26 cellular contexts compared by ENCODE assay signal in genomic region chr9:6592791-6593190, GRCh38. TPM values are rescaled to one million over a fixed set of nuclear protein-coding genes. Genes with fewer than 3 reads are reported as not detected.
A peak's percentile ranks its signal among the peaks of the same experiment; 100 is the strongest.
DNase-seq lines count a peak whose midpoint lies in the region; ATAC-seq, FAIRE-seq and TF ChIP-seq lines count a peak whose summit lies in the region.
"Had no signal": no experiment of that assay in that cellular context is flagged by ENCODE, and none has a peak within 500 bp of the region (broad histone marks: within the 10 kb centered on the region; RNA-seq: fewer than 3 reads in every experiment).

No MANE protein-coding gene starts in this region.

- H2AFZ ChIP-seq in HepG2 (ENCODE audit: low read length) (no peak overlapping the region), OCI-LY3 (ENCODE audit: low read depth, low read length) (no peak overlapping the region), neural progenitor cell (replicated peaks) (no peak overlapping the region), H9 (ENCODE audit: low read length) (no peak overlapping the region)

- no peak overlapping the region for H3K23ac ChIP-seq in H9 (ENCODE audit: insufficient read length, low read depth, low read length)

- H2BK12ac ChIP-seq in H9 (ENCODE audit: insufficient read length, low read depth, low read length): no peak overlapping the region

- H4K91ac ChIP-seq in H9 (ENCODE audit: insufficient read length, low read depth, low read length): no peak overlapping the region

- DNase-seq in HepG2 (ENCODE audit: low spot score): no peak
- no peak for DNase-seq in right lobe of liver
- DNase-seq in neural progenitor cell (ENCODE audit: low spot score): no peak
- no peak for DNase-seq in H9
- DNase-seq: 8988T; ACHN; BE2C; C1 segment of cervical spinal cord; Calu3; CD4-positive, alpha-beta memory T cell; CD4-positive, CD25-positive, alpha-beta regulatory T cell; CD8-positive, alpha-beta memory T cell; COR-L47; DMS79 treated with DMSO at 0.1 percent for 48 hours; GF-D8 had no signal

- H3K27me3 Mint-ChIP-seq in neural progenitor cell (ENCODE audit: insufficient read depth, low read depth) (no peaks in the 10 kb centered on the region), H9 (ENCODE audit: low read depth) (no peaks in the 10 kb centered on the region)
- H3K27me3 Mint-ChIP-seq: CD4-positive, alpha-beta memory T cell; CD4-positive, CD25-positive, alpha-beta regulatory T cell had no signal

- in situ Hi-C loops in HepG2 (cut with HindIII; ENCODE audit: extremely low pct_ligation_motif_present, low pct_unique_long_range_greater_than_20kb): no loop called here

- H3F3A ChIP-seq in neural progenitor cell (ENCODE audit: low read depth): no peaks in the 10 kb centered on the region

- intact Hi-C loops in HepG2 (cut with micrococcal nuclease; ENCODE audit: unreplicated experiment) (loop anchor here (5.0 kb wide), 1 partner anchor 40 kb away; no protein-coding TSS in a partner anchor), right lobe of liver (cut with DNase I) (no loop called here)

- H3K4me1 Mint-ChIP-seq in neural progenitor cell (no peaks in the 10 kb centered on the region), H9 (no peaks in the 10 kb centered on the region)
- H3K4me1 Mint-ChIP-seq: CD8-positive, alpha-beta memory T cell had no signal

- H3K23me2 ChIP-seq in H9 (ENCODE audit: insufficient read length, low read depth, low read length, poor library complexity, severe bottlenecking): no peaks in the 10 kb centered on the region

- no peaks in the 10 kb centered on the region for H3K9me3 Mint-ChIP-seq in neural progenitor cell
- no peaks in the 10 kb centered on the region for H3K9me3 Mint-ChIP-seq in H9
- H3K9me3 Mint-ChIP-seq: CD14-positive monocyte; CD4-positive, alpha-beta memory T cell; CD4-positive, CD25-positive, alpha-beta regulatory T cell; CD8-positive, alpha-beta memory T cell had no signal

- no peaks in the 10 kb centered on the region for H3K79me1 ChIP-seq in H9 (ENCODE audit: insufficient read depth, low read depth, low read length, poor library complexity, severe bottlenecking)

- TF ChIP-seq POLR2A in HepG2 (IDR thresholded peaks at IDR 0.05; ENCODE audit: insufficient read depth in 1 of 2, low read depth in 2 of 2, low read length in 2 of 2) (no peak), right lobe of liver (IDR thresholded peaks at IDR 0.05) (no peak)

- H3K36me3 ChIP-seq in HepG2 (replicated peaks in 1 of 2; ENCODE audit: control insufficient read depth in 1 of 2, insufficient read depth in 2 of 2, low read length in 2 of 2) (peaks cover 13 to 38% of the 10 kb centered on the region in 2 experiments), right lobe of liver (peaks cover 4 to 79% (median 14%) of the 10 kb centered on the region in 4 donors), OCI-LY3 (replicated peaks; ENCODE audit: low read depth, low read length) (no peaks in the 10 kb centered on the region), neural progenitor cell (peaks cover 5% of the 10 kb centered on the region)
- H3K36me3 ChIP-seq: BE2C had no signal

- H4K8ac ChIP-seq in H9 (replicated peaks; ENCODE audit: insufficient read length, low read depth, low read length): no peak overlapping the region

- CTCF ChIA-PET in HepG2 (lab: Yijun Ruan, JAX; ENCODE audit: low intra/inter-chr PET ratio, low total read pairs): no interaction called here

- no peak overlapping the region for H3K9ac ChIP-seq in HepG2 (ENCODE audit: insufficient read depth, low read depth, low read length)
- no peak overlapping the region for H3K9ac ChIP-seq in OCI-LY3 (ENCODE audit: low read length)
- H3K9ac ChIP-seq in neural progenitor cell: no peak overlapping the region
- no peak overlapping the region for H3K9ac ChIP-seq in H9 (ENCODE audit: extremely low read depth, insufficient read length, low read length)
- H3K9ac ChIP-seq: BLaER1 had no signal

- H4K20me1 ChIP-seq in HepG2 (ENCODE audit: insufficient read depth, low read length) (no peaks in the 10 kb centered on the region), OCI-LY3 (ENCODE audit: insufficient read depth, low read length) (no peaks in the 10 kb centered on the region), neural progenitor cell (ENCODE audit: low read depth) (no peaks in the 10 kb centered on the region), H9 (ENCODE audit: control insufficient read depth, insufficient read depth, insufficient read length) (no peaks in the 10 kb centered on the region)
- H4K20me1 ChIP-seq: BLaER1 had no signal

- TF ChIP-seq EP300 in HepG2 (IDR thresholded peaks at IDR 0.05; ENCODE audit: low read depth in 2 of 2, low read length in 2 of 2) (no peak), HepG2 (CRISPR knock-in tag; IDR thresholded peaks at IDR 0.05; ENCODE audit: borderline replicate concordance) (no peak)

- no peak overlapping the region for H3K14ac ChIP-seq in H9 (ENCODE audit: insufficient read depth, low read length)

- no peak overlapping the region for H3K4me3 Mint-ChIP-seq in neural progenitor cell
- no peak overlapping the region for H3K4me3 Mint-ChIP-seq in H9
- H3K4me3 Mint-ChIP-seq: CD4-positive, alpha-beta memory T cell; CD4-positive, CD25-positive, alpha-beta regulatory T cell; CD8-positive, alpha-beta memory T cell had no signal

- H4K5ac ChIP-seq in H9 (ENCODE audit: insufficient read length, low read depth, low read length): no peak overlapping the region

- H3K4me2 ChIP-seq in HepG2 (ENCODE audit: low read depth, low read length) (no peak overlapping the region), OCI-LY3 (ENCODE audit: low read length) (0 out of 2 replicates have a peak overlapping the region, but pooled peaks have one; percentile 7), neural progenitor cell (no peak overlapping the region), H9 (ENCODE audit: insufficient read depth, insufficient read length, low read length) (no peak overlapping the region)
- H3K4me2 ChIP-seq: BLaER1 had no signal

- no peak overlapping the region for H2BK20ac ChIP-seq in H9 (ENCODE audit: low read depth, low read length, poor library complexity, severe bottlenecking)

- H3K27me3 ChIP-seq in HepG2 (ENCODE audit: control insufficient read depth in 1 of 2, insufficient read depth in 2 of 2, low read length in 2 of 2) (no peaks in the 10 kb centered on the region), right lobe of liver (no peaks in the 10 kb centered on the region), OCI-LY3 (ENCODE audit: low read depth, low read length) (no peaks in the 10 kb centered on the region), neural progenitor cell (no peaks in the 10 kb centered on the region), H9 (ENCODE audit: insufficient read depth, low read length) (no peaks in the 10 kb centered on the region)
- H3K27me3 ChIP-seq: BLaER1 had no signal

- H3K36me3 Mint-ChIP-seq in neural progenitor cell (peaks cover 28% of the 10 kb centered on the region), H9 (ENCODE audit: insufficient read depth in 1 of 3, low read depth in 3 of 3) (peaks cover 38 to 65% (median 51%) of the 10 kb centered on the region in 3 experiments; a peak in 6 of 7 replicates)
- H3K36me3 Mint-ChIP-seq: CD14-positive monocyte; CD4-positive, alpha-beta memory T cell; CD4-positive, CD25-positive, alpha-beta regulatory T cell; CD8-positive, alpha-beta memory T cell had no signal

- no peak overlapping the region for H3K4ac ChIP-seq in H9 (ENCODE audit: low read depth, low read length)

- peak overlapping the region; percentile 76 for H3K27ac Mint-ChIP-seq in neural progenitor cell
- no peak overlapping the region for H3K27ac Mint-ChIP-seq in H9
- H3K27ac Mint-ChIP-seq: CD14-positive monocyte; CD4-positive, alpha-beta memory T cell; CD4-positive, CD25-positive, alpha-beta regulatory T cell had no signal

- no peaks in the 10 kb centered on the region for H3K9me3 ChIP-seq in HepG2 (ENCODE audit: low read length)
- no peaks in the 10 kb centered on the region for H3K9me3 ChIP-seq in right lobe of liver
- no peaks in the 10 kb centered on the region for H3K9me3 ChIP-seq in OCI-LY3 (ENCODE audit: insufficient read depth, low read length)
- H3K9me3 ChIP-seq in neural progenitor cell (ENCODE audit: low read depth): no peaks in the 10 kb centered on the region
- no peaks in the 10 kb centered on the region for H3K9me3 ChIP-seq in H9 (ENCODE audit: control insufficient read depth, low read depth, low read length)
- H3K9me3 ChIP-seq: BE2C, BLaER1 had no signal

- peak overlapping the region; percentile 20 for H3K27ac ChIP-seq in HepG2 (ENCODE audit: extremely low read length, insufficient read depth, low read length)
- H3K27ac ChIP-seq in right lobe of liver: no peak overlapping the region
- H3K27ac ChIP-seq in OCI-LY3 (ENCODE audit: low read length): no peak overlapping the region
- H3K27ac ChIP-seq in neural progenitor cell: no peak overlapping the region
- H3K27ac ChIP-seq in H9 (ENCODE audit: insufficient read length, low read depth, low read length): no peak overlapping the region
- H3K27ac ChIP-seq: BLaER1 had no signal

- no peak overlapping the region for H3K56ac ChIP-seq in H9 (ENCODE audit: insufficient read length, low read depth, low read length)

- no peak overlapping the region for H2BK5ac ChIP-seq in H9 (ENCODE audit: insufficient read length, low read length)

- H3K4me3 ChIP-seq in HepG2 (replicated peaks in 1 of 3; ENCODE audit: insufficient read depth in 1 of 3, low read depth in 2 of 3, low read length in 3 of 3) (no peak overlapping the region), right lobe of liver (no peak overlapping the region), OCI-LY3 (ENCODE audit: low read length) (no peak overlapping the region), neural progenitor cell (no peak overlapping the region)
- H3K4me3 ChIP-seq: BLaER1 had no signal

- no peak overlapping the region for H2BK15ac ChIP-seq in H9 (ENCODE audit: low read depth, low read length)

- no peak overlapping the region for H2AK5ac ChIP-seq in H9 (ENCODE audit: insufficient read length, low read length)

- no peak for FAIRE-seq in HepG2 (lab: Jason Lieb, UNC)
- FAIRE-seq: A204.1, D721Med, G401.6, GM12891, GM19239 had no signal

- H3K4me1 ChIP-seq in HepG2 (ENCODE audit: insufficient read depth, low read length) (peaks cover 49% of the 10 kb centered on the region), right lobe of liver (no peaks in the 10 kb centered on the region), OCI-LY3 (ENCODE audit: low read length) (peaks cover 42% of the 10 kb centered on the region), neural progenitor cell (no peaks in the 10 kb centered on the region), H9 (ENCODE audit: insufficient read depth, low read length) (no peaks in the 10 kb centered on the region)
- H3K4me1 ChIP-seq: BE2C had no signal

- TF ChIP-seq RAD21 in HepG2 (CRISPR knock-in tag; IDR thresholded peaks at IDR 0.05): no peak

- POLR2A ChIA-PET in HepG2 (lab: Yijun Ruan, JAX): interaction anchor here (0.9 to 2.8 kb wide), 2 partner anchors 72 to 88 kb away, joined by 4 to 31 read pairs; no protein-coding TSS in a partner anchor

- TF ChIP-seq CTCF in HepG2 (CRISPR knock-in tag; IDR thresholded peaks at IDR 0.05): no peak
- no peak for TF ChIP-seq CTCF in right lobe of liver (IDR thresholded peaks at IDR 0.05)
- no peak for TF ChIP-seq CTCF in OCI-LY3 (IDR thresholded peaks at IDR 0.05; ENCODE audit: low read depth, low read length)
- TF ChIP-seq CTCF in neural progenitor cell (IDR thresholded peaks at IDR 0.05): no peak
- no peak for TF ChIP-seq CTCF in H9 (conservative IDR thresholded peaks at IDR 0.05)

- H2BK120ac ChIP-seq in H9 (ENCODE audit: low read depth, low read length, poor library complexity, severe bottlenecking): no peak overlapping the region

- BruUV-seq in HepG2 (replicated peaks; lab: Mats Ljungman, UMichigan): no TSS peak

- no peak overlapping the region for H3T11ph ChIP-seq in H9 (ENCODE audit: low read length)

- ATAC-seq in HepG2: no peak
- no peak for ATAC-seq in right lobe of liver
- peak; percentile 70 for ATAC-seq in GM18868 (IDR thresholded peaks at IDR 0.05; ENCODE audit: unreplicated experiment)
- no peak for ATAC-seq in GM19035 (IDR thresholded peaks at IDR 0.05; ENCODE audit: unreplicated experiment)
- ATAC-seq in GM19455 (IDR thresholded peaks at IDR 0.05; ENCODE audit: unreplicated experiment): no peak

- H3K18ac ChIP-seq in H9 (ENCODE audit: insufficient read length, low read depth, low read length): no peak overlapping the region

- 99% methylated on average over 4 of the region's 4 CpGs for WGBS in HepG2 (ENCODE audit: low lambda C conversion rate)
- WGBS in right lobe of liver (ENCODE audit: insufficient coverage, low coverage, low lambda C conversion rate, missing lambda C conversion rate): 97% methylated on average over 4 of the region's 4 CpGs
- no CpG with 5 or more reads among the region's 4 CpGs for WGBS in H9 (ENCODE audit: extremely low coverage, insufficient read length, low lambda C conversion rate)

- no peaks in the 10 kb centered on the region for H3K79me2 ChIP-seq in HepG2 (ENCODE audit: insufficient read depth, low read length)
- H3K79me2 ChIP-seq in OCI-LY3 (ENCODE audit: low read length): no peaks in the 10 kb centered on the region
- H3K79me2 ChIP-seq in neural progenitor cell (ENCODE audit: low read depth): no peaks in the 10 kb centered on the region
- no peaks in the 10 kb centered on the region for H3K79me2 ChIP-seq in H9 (ENCODE audit: insufficient read depth, low read length)

RNA-seq across cellular contexts. Expression of gene GLDC, which starts 52.7 kb away (rescaled TPM):
- 51.0 and 115 TPM in 2 replicates for total RNA-seq in HepG2 (2016; rRNA removed; fragmentation: Illumina TruSeq; extraction: Trizol)
- total RNA-seq in HepG2 (2016; cell fraction: cytosol; rRNA removed; fragmentation: Illumina TruSeq; extraction: Trizol; ENCODE audit: low read depth): 10.0 and 16.1 TPM in 2 replicates
- 51.9 and 113 TPM in 2 replicates for total RNA-seq in HepG2 (2016; cell fraction: insoluble cytoplasmic fraction; rRNA removed; fragmentation: Illumina TruSeq; extraction: Trizol)
- 20.3 and 21.3 TPM in 2 replicates for total RNA-seq in HepG2 (2016; cell fraction: membrane; rRNA removed; fragmentation: Illumina TruSeq; extraction: Trizol)
- 88.2 and 101 TPM in 2 replicates for total RNA-seq in HepG2 (2016; cell fraction: nucleus; rRNA removed; fragmentation: Illumina TruSeq; extraction: Trizol)
- 46.9 and 59.3 TPM in 2 replicates for polyA plus RNA-seq in HepG2 (2011; rRNA removed)
- 35.5 and 38.1 TPM in 2 replicates for polyA plus RNA-seq in HepG2 (2011; cell fraction: cytosol; rRNA removed)
- 46.0 and 54.8 TPM in 2 replicates for polyA plus RNA-seq in HepG2 (2011; cell fraction: nucleus; rRNA removed)
- 26.9 and 61.1 TPM in 2 replicates for polyA plus RNA-seq in HepG2 (2012)
- polyA plus RNA-seq in HepG2 (2016; cell fraction: cytosol; fragmentation: Illumina TruSeq; extraction: Trizol; ENCODE audit: low read depth): 5.1 and 6.2 TPM in 2 replicates
- 54.2 and 57.8 TPM in 2 replicates for polyA plus RNA-seq in HepG2 (2016; cell fraction: insoluble cytoplasmic fraction; fragmentation: Illumina TruSeq; extraction: Trizol; ENCODE audit: low read depth)
- polyA plus RNA-seq in HepG2 (2016; cell fraction: membrane; fragmentation: Illumina TruSeq; extraction: Trizol; ENCODE audit: low read depth): 13.5 and 14.1 TPM in 2 replicates
- polyA plus RNA-seq in HepG2 (2016; cell fraction: nucleus; fragmentation: Illumina TruSeq; extraction: Trizol; ENCODE audit: insufficient read depth, low read depth): 124 and 127 TPM in 2 replicates
- polyA minus RNA-seq in HepG2 (2011; rRNA and poly(A)+ RNA removed; ENCODE audit: low replicate concordance): 1.3 and 104 TPM in 2 replicates
- 27.9 and 47.7 TPM in 2 replicates for polyA minus RNA-seq in HepG2 (2011; cell fraction: cytosol; rRNA and poly(A)+ RNA removed)
- polyA minus RNA-seq in HepG2 (2011; cell fraction: nucleus; rRNA and poly(A)+ RNA removed): 57.6 and 74.4 TPM in 2 replicates
- total RNA-seq in right lobe of liver: 100 to 1,000 TPM in 1 of 6 experiments, 10 to 100 TPM in 5; 76.2 to 103 (median 89.3) TPM
- 81.6 and 100 TPM in 2 replicates for total RNA-seq in neural progenitor cell (ENCODE audit: low replicate concordance)
- total RNA-seq in H9 (2021): 74.4 and 74.6 TPM in 2 replicates
- total RNA-seq: CD4-positive, alpha-beta memory T cell; CD4-positive, CD25-positive, alpha-beta regulatory T cell had no signal
- polyA plus RNA-seq: CD14-positive monocyte had no signal
